ENCODE assay signal across 1 cellular context in genomic region chr17:47323382-47324223, GRCh38.
TF ChIP-seq lines count a peak whose summit lies in the region.

EFCAB13 (plus strand) TSS chr17:47323955; CDS start chr17:47328354, 4,399 bp downstream.

TF ChIP-seq in K562, 482 proteins besides CTCF, POLR2A, EP300 and RAD21 (continued from another document and continues in another):
- TF ChIP-seq, protein P1, sequence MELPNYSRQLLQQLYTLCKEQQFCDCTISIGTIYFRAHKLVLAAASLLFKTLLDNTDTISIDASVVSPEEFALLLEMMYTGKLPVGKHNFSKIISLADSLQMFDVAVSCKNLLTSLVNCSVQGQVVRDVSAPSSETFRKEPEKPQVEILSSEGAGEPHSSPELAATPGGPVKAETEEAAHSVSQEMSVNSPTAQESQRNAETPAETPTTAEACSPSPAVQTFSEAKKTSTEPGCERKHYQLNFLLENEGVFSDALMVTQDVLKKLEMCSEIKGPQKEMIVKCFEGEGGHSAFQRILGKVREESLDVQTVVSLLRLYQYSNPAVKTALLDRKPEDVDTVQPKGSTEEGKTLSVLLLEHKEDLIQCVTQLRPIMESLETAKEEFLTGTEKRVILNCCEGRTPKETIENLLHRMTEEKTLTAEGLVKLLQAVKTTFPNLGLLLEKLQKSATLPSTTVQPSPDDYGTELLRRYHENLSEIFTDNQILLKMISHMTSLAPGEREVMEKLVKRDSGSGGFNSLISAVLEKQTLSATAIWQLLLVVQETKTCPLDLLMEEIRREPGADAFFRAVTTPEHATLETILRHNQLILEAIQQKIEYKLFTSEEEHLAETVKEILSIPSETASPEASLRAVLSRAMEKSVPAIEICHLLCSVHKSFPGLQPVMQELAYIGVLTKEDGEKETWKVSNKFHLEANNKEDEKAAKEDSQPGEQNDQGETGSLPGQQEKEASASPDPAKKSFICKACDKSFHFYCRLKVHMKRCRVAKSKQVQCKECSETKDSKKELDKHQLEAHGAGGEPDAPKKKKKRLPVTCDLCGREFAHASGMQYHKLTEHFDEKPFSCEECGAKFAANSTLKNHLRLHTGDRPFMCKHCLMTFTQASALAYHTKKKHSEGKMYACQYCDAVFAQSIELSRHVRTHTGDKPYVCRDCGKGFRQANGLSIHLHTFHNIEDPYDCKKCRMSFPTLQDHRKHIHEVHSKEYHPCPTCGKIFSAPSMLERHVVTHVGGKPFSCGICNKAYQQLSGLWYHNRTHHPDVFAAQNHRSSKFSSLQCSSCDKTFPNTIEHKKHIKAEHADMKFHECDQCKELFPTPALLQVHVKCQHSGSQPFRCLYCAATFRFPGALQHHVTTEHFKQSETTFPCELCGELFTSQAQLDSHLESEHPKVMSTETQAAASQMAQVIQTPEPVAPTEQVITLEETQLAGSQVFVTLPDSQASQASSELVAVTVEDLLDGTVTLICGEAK (IDR thresholded peaks at IDR 0.05) = peak; percentile 63; the same call in 1 of the 2 replicates
- TF ChIP-seq, protein P1 (CRISPR knock-in tag; IDR thresholded peaks at IDR 0.05) = no peak
- TF ChIP-seq, protein P2, sequence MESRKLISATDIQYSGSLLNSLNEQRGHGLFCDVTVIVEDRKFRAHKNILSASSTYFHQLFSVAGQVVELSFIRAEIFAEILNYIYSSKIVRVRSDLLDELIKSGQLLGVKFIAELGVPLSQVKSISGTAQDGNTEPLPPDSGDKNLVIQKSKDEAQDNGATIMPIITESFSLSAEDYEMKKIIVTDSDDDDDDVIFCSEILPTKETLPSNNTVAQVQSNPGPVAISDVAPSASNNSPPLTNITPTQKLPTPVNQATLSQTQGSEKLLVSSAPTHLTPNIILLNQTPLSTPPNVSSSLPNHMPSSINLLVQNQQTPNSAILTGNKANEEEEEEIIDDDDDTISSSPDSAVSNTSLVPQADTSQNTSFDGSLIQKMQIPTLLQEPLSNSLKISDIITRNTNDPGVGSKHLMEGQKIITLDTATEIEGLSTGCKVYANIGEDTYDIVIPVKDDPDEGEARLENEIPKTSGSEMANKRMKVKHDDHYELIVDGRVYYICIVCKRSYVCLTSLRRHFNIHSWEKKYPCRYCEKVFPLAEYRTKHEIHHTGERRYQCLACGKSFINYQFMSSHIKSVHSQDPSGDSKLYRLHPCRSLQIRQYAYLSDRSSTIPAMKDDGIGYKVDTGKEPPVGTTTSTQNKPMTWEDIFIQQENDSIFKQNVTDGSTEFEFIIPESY (CRISPR knock-in tag; IDR thresholded peaks at IDR 0.05) = peak; percentile 54
- peak; percentile 55; the same call in 1 of the 2 replicates for TF ChIP-seq NR2C2 (CRISPR knock-in tag; IDR thresholded peaks at IDR 0.05)
- TF ChIP-seq NR2C2 (tag; IDR thresholded peaks at IDR 0.05) = peak; percentile 70
- peak; percentile 48; the same call in 1 of the 2 replicates for TF ChIP-seq PML (IDR thresholded peaks at IDR 0.05; ENCODE audit: low read length)
- TF ChIP-seq, protein P3, sequence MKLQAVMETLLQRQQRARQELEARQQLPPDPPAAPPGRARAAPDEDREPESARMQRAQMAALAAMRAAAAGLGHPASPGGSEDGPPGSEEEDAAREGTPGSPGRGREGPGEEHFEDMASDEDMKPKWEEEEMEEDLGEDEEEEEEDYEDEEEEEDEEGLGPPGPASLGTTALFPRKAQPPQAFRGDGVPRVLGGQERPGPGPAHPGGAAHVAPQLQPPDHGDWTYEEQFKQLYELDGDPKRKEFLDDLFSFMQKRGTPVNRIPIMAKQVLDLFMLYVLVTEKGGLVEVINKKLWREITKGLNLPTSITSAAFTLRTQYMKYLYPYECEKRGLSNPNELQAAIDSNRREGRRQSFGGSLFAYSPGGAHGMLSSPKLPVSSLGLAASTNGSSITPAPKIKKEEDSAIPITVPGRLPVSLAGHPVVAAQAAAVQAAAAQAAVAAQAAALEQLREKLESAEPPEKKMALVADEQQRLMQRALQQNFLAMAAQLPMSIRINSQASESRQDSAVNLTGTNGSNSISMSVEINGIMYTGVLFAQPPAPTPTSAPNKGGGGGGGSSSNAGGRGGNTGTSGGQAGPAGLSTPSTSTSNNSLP (IDR thresholded peaks at IDR 0.05; ENCODE audit: borderline replicate concordance, low read depth, low read length) = no peak
- peak; percentile 99 for TF ChIP-seq L3MBTL2 (IDR thresholded peaks at IDR 0.05)
- TF ChIP-seq HMGXB4 (CRISPR knock-in tag; IDR thresholded peaks at IDR 0.05) = no peak
- TF ChIP-seq SNRNP70 (optimal IDR thresholded peaks at IDR 0.05; ENCODE audit: low read depth, low read length) = no peak
- TF ChIP-seq AFF4 (CRISPR knock-in tag; IDR thresholded peaks at IDR 0.05) = peak; percentile 85
- no peak for TF ChIP-seq NFXL1 (CRISPR knock-in tag; IDR thresholded peaks at IDR 0.05)
- TF ChIP-seq ZFX (CRISPR knock-in tag; IDR thresholded peaks at IDR 0.05) = peak; percentile 95
- peak; percentile 68 for TF ChIP-seq BHLHE40 (IDR thresholded peaks at IDR 0.05; ENCODE audit: low read length)
- TF ChIP-seq E2F8 (IDR thresholded peaks at IDR 0.05; ENCODE audit: low read depth, partially characterized antibody) = no peak
- peak; percentile 85 for TF ChIP-seq SUPT5H (IDR thresholded peaks at IDR 0.05)
- TF ChIP-seq PPARD (CRISPR knock-in tag; IDR thresholded peaks at IDR 0.05) = no peak
- TF ChIP-seq RREB1 (CRISPR knock-in tag; IDR thresholded peaks at IDR 0.05) = no peak
- no peak for TF ChIP-seq ZNF23 (CRISPR knock-in tag; IDR thresholded peaks at IDR 0.05)
- TF ChIP-seq ZFPM2 (CRISPR knock-in tag; IDR thresholded peaks at IDR 0.05) = 0 out of 2 replicates have a peak, but pooled peaks have one; percentile 42
